ENCODE assay signal across 12 cellular contexts in genomic region chr10:58952162-58952561, GRCh38.
DNase-seq lines count a peak whose midpoint lies in the region; ATAC-seq and TF ChIP-seq lines count a peak whose summit lies in the region.
"Had no signal": no experiment of that assay in that cellular context is flagged by ENCODE, and none has a peak within 500 bp of the region (broad histone marks: within the 10 kb centered on the region; RNA-seq: fewer than 3 reads in every experiment).

No MANE protein-coding gene starts in this region.

- H3K4me3 Mint-ChIP-seq in activated T-helper 1 cell treated with anti-CD3 and anti-CD28 coated beads, Interleukin-12 subunit alpha, Interleukin-12 subunit beta, Interleukin-2, Interleukin-4 antibody, amounts not matched to agents 30 ng/mL and 10 ng/mL and 1 ng/mL, durations not matched to agents 14 hours and 24 hours and 36 hours = no peak overlapping the region
- H3K4me3 Mint-ChIP-seq: activated naive CD4-positive, alpha-beta T cell treated with anti-CD3 and anti-CD28 coated beads for 36 hours; central memory CD8-positive, alpha-beta T cell; WTC11 had no signal

- H3K27ac ChIP-seq in body of pancreas (peak overlapping the region in 1 of 4 donors; percentile 17), left ventricle myocardium inferior (replicated peaks) (peak overlapping the region; percentile 73)

- no peaks in the 10 kb centered on the region for H3K36me3 Mint-ChIP-seq in activated T-helper 1 cell treated with anti-CD3 and anti-CD28 coated beads, Interleukin-12 subunit alpha, Interleukin-12 subunit beta, Interleukin-2, Interleukin-4 antibody, amounts not matched to agents 30 ng/mL and 10 ng/mL and 1 ng/mL, durations not matched to agents 14 hours and 24 hours and 36 hours (ENCODE audit: low read depth)
- H3K36me3 Mint-ChIP-seq: WTC11 had no signal

- intact Hi-C loops in body of pancreas (cut with DNase I) (no loop called here), left ventricle myocardium inferior (cut with micrococcal nuclease) (loop anchor here (5.0 kb wide), 2 partner anchors 230 to 280 kb away; no protein-coding TSS in a partner anchor), sciatic nerve (cut with DNase I) (no loop called here)
- intact Hi-C loops in activated T-helper 1 cell treated with anti-CD3 and anti-CD28 coated beads, Interleukin-12 subunit alpha, Interleukin-12 subunit beta, Interleukin-2, Interleukin-4 antibody, amounts not matched to agents 30 ng/mL and 10 ng/mL and 1 ng/mL, durations not matched to agents 14 hours and 24 hours and 36 hours (cut with micrococcal nuclease) = loop anchor here (2.0 to 10.0 kb wide), 3 partner anchors 167 to 1081 kb away; no protein-coding TSS in a partner anchor

- no peaks in the 10 kb centered on the region for H3K4me1 Mint-ChIP-seq in activated T-helper 1 cell treated with anti-CD3 and anti-CD28 coated beads, Interleukin-12 subunit alpha, Interleukin-12 subunit beta, Interleukin-2, Interleukin-4 antibody, amounts not matched to agents 30 ng/mL and 10 ng/mL and 1 ng/mL, durations not matched to agents 14 hours and 24 hours and 36 hours (ENCODE audit: low read depth)
- H3K4me1 Mint-ChIP-seq: central memory CD8-positive, alpha-beta T cell; WTC11 had no signal

- H3K4me1 ChIP-seq in body of pancreas (peaks cover 9% of the 10 kb centered on the region), left ventricle myocardium inferior (no peaks in the 10 kb centered on the region)

- ATAC-seq in body of pancreas (peak; percentile 43), sciatic nerve (peak; percentile 85), HG02852 (IDR thresholded peaks at IDR 0.05; ENCODE audit: unreplicated experiment) (no peak)

- H3K4me3 ChIP-seq in body of pancreas (no peak overlapping the region), left ventricle myocardium inferior (no peak overlapping the region)

- TF ChIP-seq CTCF in body of pancreas (IDR thresholded peaks at IDR 0.05) = no peak
- TF ChIP-seq CTCF in left ventricle myocardium inferior (IDR thresholded peaks at IDR 0.05; ENCODE audit: borderline replicate concordance) = no peak

- no peaks in the 10 kb centered on the region for H3K9me3 ChIP-seq in body of pancreas
- H3K9me3 ChIP-seq in left ventricle myocardium inferior (replicated peaks) = no peaks in the 10 kb centered on the region

- H3K27ac Mint-ChIP-seq in activated T-helper 1 cell treated with anti-CD3 and anti-CD28 coated beads, Interleukin-12 subunit alpha, Interleukin-12 subunit beta, Interleukin-2, Interleukin-4 antibody, amounts not matched to agents 30 ng/mL and 10 ng/mL and 1 ng/mL, durations not matched to agents 14 hours and 24 hours and 36 hours = no peak overlapping the region
- H3K27ac Mint-ChIP-seq: activated naive CD4-positive, alpha-beta T cell treated with anti-CD3 and anti-CD28 coated beads for 36 hours; WTC11 had no signal

- H3K9me3 Mint-ChIP-seq in activated T-helper 1 cell treated with anti-CD3 and anti-CD28 coated beads, Interleukin-12 subunit alpha, Interleukin-12 subunit beta, Interleukin-2, Interleukin-4 antibody, amounts not matched to agents 30 ng/mL and 10 ng/mL and 1 ng/mL, durations not matched to agents 14 hours and 24 hours and 36 hours = no peaks in the 10 kb centered on the region
- H3K9me3 Mint-ChIP-seq: activated naive CD4-positive, alpha-beta T cell treated with anti-CD3 and anti-CD28 coated beads for 36 hours; central memory CD8-positive, alpha-beta T cell; WTC11 had no signal

- WGBS in body of pancreas, 2 donors = 39 to 51% methylated on average over 5 of the region's 5 CpGs

- H3K27me3 Mint-ChIP-seq in activated T-helper 1 cell treated with anti-CD3 and anti-CD28 coated beads, Interleukin-12 subunit alpha, Interleukin-12 subunit beta, Interleukin-2, Interleukin-4 antibody, amounts not matched to agents 30 ng/mL and 10 ng/mL and 1 ng/mL, durations not matched to agents 14 hours and 24 hours and 36 hours (ENCODE audit: insufficient read depth) = peaks cover under 1% of the 10 kb centered on the region
- H3K27me3 Mint-ChIP-seq: central memory CD8-positive, alpha-beta T cell had no signal

- DNase-seq in AG08395 (ENCODE audit: low spot score) (peak; percentile 21), body of pancreas (no peak), left ventricle myocardium inferior (no peak), sciatic nerve (ENCODE audit: low spot score) (no peak), putamen (ENCODE audit: low spot score) (no peak), T-helper 2 cell (no peak)
- DNase-seq in activated T-helper 1 cell treated with anti-CD3 and anti-CD28 coated beads, Interleukin-12 subunit alpha, Interleukin-12 subunit beta, Interleukin-2, Interleukin-4 antibody, amounts not matched to agents 30 ng/mL and 10 ng/mL and 1 ng/mL, durations not matched to agents 14 hours and 24 hours and 36 hours (ENCODE audit: low spot score) = no peak
- DNase-seq: GOT3 had no signal

- H3K27me3 ChIP-seq in body of pancreas (no peaks in the 10 kb centered on the region), left ventricle myocardium inferior (ENCODE audit: low read depth) (no peaks in the 10 kb centered on the region)

- no peak for TF ChIP-seq POLR2A in body of pancreas (IDR thresholded peaks at IDR 0.05)

- H3K36me3 ChIP-seq in body of pancreas (replicated peaks in 1 of 2; ENCODE audit: insufficient read depth in 1 of 2, low read depth in 2 of 2) (no peaks in the 10 kb centered on the region), left ventricle myocardium inferior (no peaks in the 10 kb centered on the region)

Comparison
In these comparisons a context has a peak if more than half of its experiments do, and no peak if none do; other contexts are left out.
1. intact Hi-C loops: an anchor here in left ventricle myocardium inferior (5.0 kb wide) and activated T-helper 1 cell treated with anti-CD3 and anti-CD28 coated beads, Interleukin-12 subunit alpha, Interleukin-12 subunit beta, Interleukin-2, Interleukin-4 antibody, amounts not matched to agents 30 ng/mL and 10 ng/mL and 1 ng/mL, durations not matched to agents 14 hours and 24 hours and 36 hours (2.0 to 10.0 kb wide); none called in body of pancreas and sciatic nerve.